16 cellular contexts compared by ENCODE assay signal in genomic region chr11:16291729-16292128, GRCh38.
A peak's percentile ranks its signal among the peaks of the same experiment; 100 is the strongest.
DNase-seq lines count a peak whose midpoint lies in the region; ATAC-seq and TF ChIP-seq lines count a peak whose summit lies in the region.
"Had no signal": no experiment of that assay in that cellular context is flagged by ENCODE, and none has a peak within 500 bp of the region (broad histone marks: within the 10 kb centered on the region; RNA-seq: fewer than 3 reads in every experiment).

No MANE protein-coding gene starts in this region.

- no peaks in the 10 kb centered on the region for H3K36me3 ChIP-seq in endocrine pancreas (ENCODE audit: control insufficient read depth, insufficient read depth, low read length)
- H3K36me3 ChIP-seq in esophagus muscularis mucosa, result no peaks in the 10 kb centered on the region
- H3K36me3 ChIP-seq: BLaER1, HAP-1 had no signal

- TF ChIP-seq POLR2A in esophagus muscularis mucosa (IDR thresholded peaks at IDR 0.05; ENCODE audit: low read depth), result no peak

- H3K9me3 ChIP-seq in endocrine pancreas (ENCODE audit: control insufficient read depth, low read length) (no peaks in the 10 kb centered on the region), esophagus muscularis mucosa (no peaks in the 10 kb centered on the region)
- H3K9me3 ChIP-seq: BLaER1, Caco-2, HAP-1 had no signal

- intact Hi-C loops in esophagus muscularis mucosa (cut with DNase I), result no loop called here

- H3K9ac ChIP-seq in endocrine pancreas (ENCODE audit: control insufficient read depth, insufficient read depth, low read length), result no peak overlapping the region
- H3K9ac ChIP-seq: BLaER1 had no signal

- H3K4me1 ChIP-seq in endocrine pancreas (ENCODE audit: control insufficient read depth, insufficient read depth, low read length) (peaks cover 34% of the 10 kb centered on the region), esophagus muscularis mucosa (peaks cover 6 to 10% (median 9%) of the 10 kb centered on the region in 4 donors)
- H3K4me1 ChIP-seq: BLaER1 had no signal

- no peak for TF ChIP-seq EP300 in esophagus muscularis mucosa (IDR thresholded peaks at IDR 0.05)

- 43% methylated on average over 1 of the region's 1 CpG for WGBS in esophagus muscularis mucosa

- peak; percentile 18 for DNase-seq in NCI-H748 (lab: John Stamatoyannopoulos, UW; ENCODE audit: unreplicated experiment)
- DNase-seq in NCI-H748 treated with DMSO at 0.1 percent for 48 hours (lab: John Stamatoyannopoulos, UW), result no peak
- peak; percentile 89 for DNase-seq in NCI-H82 treated with DMSO at 0.1 percent for 48 hours (lab: John Stamatoyannopoulos, UW; ENCODE audit: unreplicated experiment)
- DNase-seq in esophagus muscularis mucosa (ENCODE audit: extremely low spot score), result no peak
- DNase-seq: 8988T; AML-193; Caco-2; CD8-positive, alpha-beta memory T cell; DMS79 had no signal

- no peak for TF ChIP-seq CTCF in esophagus muscularis mucosa (IDR thresholded peaks at IDR 0.05)

- no peak for ATAC-seq in HG03196 (IDR thresholded peaks at IDR 0.05; ENCODE audit: unreplicated experiment)
- no peak for ATAC-seq in GM21390 (IDR thresholded peaks at IDR 0.05; ENCODE audit: unreplicated experiment)
- no peak for ATAC-seq in HG03439 (IDR thresholded peaks at IDR 0.05; ENCODE audit: unreplicated experiment)
- ATAC-seq: GM12878 had no signal

- no peak overlapping the region for H3K27ac ChIP-seq in esophagus muscularis mucosa (replicated peaks in 1 of 4)
- H3K27ac ChIP-seq: BLaER1 had no signal

- H3K4me3 ChIP-seq in endocrine pancreas (ENCODE audit: control insufficient read depth, insufficient read depth, low read length) (peak overlapping the region; percentile 48), esophagus muscularis mucosa (no peak overlapping the region)
- H3K4me3 ChIP-seq: BLaER1, GM12878, HAP-1 had no signal

- H3K27me3 ChIP-seq in endocrine pancreas (ENCODE audit: control insufficient read depth, insufficient read depth, low read length) (no peaks in the 10 kb centered on the region), esophagus muscularis mucosa (no peaks in the 10 kb centered on the region)
- H3K27me3 ChIP-seq: BLaER1 had no signal

Comparison
In these comparisons a context has a peak if more than half of its experiments do, and no peak if none do; other contexts are left out.
1. DNase-seq: peak in NCI-H748 (single experiment) and NCI-H82 treated with DMSO at 0.1 percent for 48 hours (single experiment); none in NCI-H748 treated with DMSO at 0.1 percent for 48 hours (single experiment) and esophagus muscularis mucosa (single experiment).